In the genomic region with DNA sequence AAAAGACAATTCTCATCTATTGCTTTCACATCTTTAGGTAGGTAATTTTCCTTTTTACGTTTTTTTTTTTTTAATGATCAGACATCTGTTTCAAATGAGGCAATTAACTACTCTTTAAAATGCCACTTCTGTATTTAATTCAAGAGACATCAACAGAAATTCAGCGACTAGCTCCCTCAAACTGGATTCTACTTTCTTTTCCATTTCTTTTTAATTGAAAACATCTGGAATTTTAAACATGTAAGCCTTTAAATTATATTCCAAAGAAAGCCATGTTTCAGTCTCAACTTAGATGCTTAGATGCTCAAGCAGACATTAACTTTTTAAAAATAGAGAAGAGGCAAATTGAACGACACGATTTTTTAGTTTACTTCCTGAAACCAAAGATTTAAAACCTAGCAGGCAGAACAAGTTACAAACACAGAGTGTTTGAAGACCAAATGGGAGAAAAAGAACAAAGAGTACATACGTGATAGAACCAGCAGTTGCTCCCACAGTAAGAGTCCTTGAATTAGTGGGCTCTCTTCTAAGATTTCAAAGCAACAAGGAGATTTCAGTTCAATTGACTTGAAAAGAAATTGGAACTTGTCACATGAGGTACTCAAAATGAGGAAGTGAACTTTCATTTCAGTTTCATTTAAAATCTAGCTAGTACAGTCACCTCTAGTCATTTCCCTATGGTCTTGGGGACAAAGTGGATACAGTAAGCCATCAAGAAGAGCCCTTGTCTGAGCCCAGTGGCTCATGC, we compare ENCODE assay signal across 8 cellular contexts. TPM values are rescaled to one million over a fixed set of nuclear protein-coding genes. Genes with fewer than 3 reads are reported as not detected.
A peak's percentile ranks its signal among the peaks of the same experiment; 100 is the strongest.
DNase-seq lines count a peak whose midpoint lies in the region; ATAC-seq and TF ChIP-seq lines count a peak whose summit lies in the region.

A gene (minus strand): TSS at position 550 of the 748 bp plus-strand sequence. CDS start 1,015 bp downstream, outside the sequence.

- H3K4me1 ChIP-seq in SJCRH30 (peaks cover 14% of the 10 kb centered on the region; the same call in 1 of the 2 replicates), neuron (ENCODE audit: insufficient read depth, low read length) (no peaks in the 10 kb centered on the region)

- H3K9me3 ChIP-seq in SJCRH30 (replicated peaks) = no peaks in the 10 kb centered on the region; the same call in 1 of the 2 replicates
- peaks cover 4% of the 10 kb centered on the region for H3K9me3 ChIP-seq in neuron (ENCODE audit: low read length)
- peaks cover 1% of the 10 kb centered on the region for H3K9me3 ChIP-seq in WERI-Rb-1 (ENCODE audit: severe bottlenecking)

- H3K27me3 ChIP-seq in SJCRH30 (no peaks in the 10 kb centered on the region), neuron (ENCODE audit: insufficient read depth, low read length) (no peaks in the 10 kb centered on the region), WERI-Rb-1 (ENCODE audit: insufficient read depth, low read depth, severe bottlenecking) (no peaks in the 10 kb centered on the region)

- peak within 1 kb of the TSS; percentile 12 for H3K27ac Mint-ChIP-seq in endothelial cell (ENCODE audit: unreplicated experiment)

- no peak within 1 kb of the TSS for H3K4me3 Mint-ChIP-seq in endothelial cell (ENCODE audit: unreplicated experiment)

- no peaks in the 10 kb centered on the region for H3K36me3 ChIP-seq in SJCRH30
- no peaks in the 10 kb centered on the region for H3K36me3 ChIP-seq in neuron (ENCODE audit: insufficient read depth, low read length)
- no peaks in the 10 kb centered on the region for H3K36me3 ChIP-seq in WERI-Rb-1

- peaks cover 3% of the 10 kb centered on the region for H3K4me1 Mint-ChIP-seq in endothelial cell (ENCODE audit: unreplicated experiment)

- ATAC-seq in GM18909 (IDR thresholded peaks at IDR 0.05; ENCODE audit: poor library complexity, unreplicated experiment) = peak; percentile 89
- ATAC-seq in HG03097 (IDR thresholded peaks at IDR 0.05; ENCODE audit: low FRiP score, unreplicated experiment) = peak; percentile 79

- no peaks in the 10 kb centered on the region for H3K9me3 Mint-ChIP-seq in endothelial cell (ENCODE audit: unreplicated experiment)

- peak within 1 kb of the TSS; percentile 72 for H2AFZ ChIP-seq in neuron (ENCODE audit: low read depth, low read length)

- peak; percentile 82 to 87 for DNase-seq in AML-193 (lab: John Stamatoyannopoulos, UW)
- DNase-seq in SJCRH30 = peak in 1 of 2 experiments; percentile 47
- DNase-seq in endothelial cell (ENCODE audit: low spot score) = no peak
- no peak for DNase-seq in WERI-Rb-1
- DNase-seq in NCI-H345 treated with DMSO at 0.1 percent for 48 hours (lab: John Stamatoyannopoulos, UW; ENCODE audit: unreplicated experiment) = no peak

- H3K4me3 ChIP-seq in SJCRH30 = peak within 1 kb of the TSS; percentile 53
- no peak within 1 kb of the TSS for H3K4me3 ChIP-seq in neuron (ENCODE audit: low read length)
- no peak within 1 kb of the TSS for H3K4me3 ChIP-seq in WERI-Rb-1 (ENCODE audit: low read depth, low read length)

- TF ChIP-seq CTCF in endothelial cell (IDR thresholded peaks at IDR 0.05; ENCODE audit: unreplicated experiment) = no peak
- no peak for TF ChIP-seq CTCF in WERI-Rb-1 (IDR thresholded peaks at IDR 0.05; ENCODE audit: low read depth, low read length)

- H3K27me3 Mint-ChIP-seq in endothelial cell (ENCODE audit: unreplicated experiment) = no peaks in the 10 kb centered on the region

- no peaks in the 10 kb centered on the region for H3K36me3 Mint-ChIP-seq in endothelial cell (ENCODE audit: low read depth, unreplicated experiment)

- H3K27ac ChIP-seq in SJCRH30 = peak within 1 kb of the TSS; percentile 93
- H3K27ac ChIP-seq in WERI-Rb-1 = no peak within 1 kb of the TSS

RNA-seq across cellular contexts. Expression of the gene that starts here (rescaled TPM):
- total RNA-seq in SJCRH30 (2014; rRNA removed; shearing (Covaris generic)) = 14.2 and 14.4 TPM in 2 replicates
- 0.33 TPM for total RNA-seq in endothelial cell (ENCODE audit: unreplicated experiment)

Comparison
In these comparisons a context has a peak if more than half of its experiments do, and no peak if none do; other contexts are left out.
1. RNA of the gene that starts here (total RNA-seq): 14.2 to 14.4 TPM in SJCRH30; 0.33 TPM in endothelial cell (single experiment); every median in the first group is over 10 times any median in the second.
2. DNase-seq: peak in AML-193 (2 of 2); none in endothelial cell (single experiment), WERI-Rb-1 (single experiment) and NCI-H345 treated with DMSO at 0.1 percent for 48 hours (single experiment).